In genomic region chr3:45095916-45096526, GRCh38 we compare ENCODE assay signal across 24 cellular contexts. TPM values are rescaled to one million over a fixed set of nuclear protein-coding genes. Genes with fewer than 3 reads are reported as not detected.
DNase-seq lines count a peak whose midpoint lies in the region; ATAC-seq, FAIRE-seq and TF ChIP-seq lines count a peak whose summit lies in the region.
"Had no signal": no experiment of that assay in that cellular context is flagged by ENCODE, and none has a peak within 500 bp of the region (broad histone marks: within the 10 kb centered on the region; RNA-seq: fewer than 3 reads in every experiment).

No MANE protein-coding gene starts in this region.

- no peaks in the 10 kb centered on the region; the same call in 2 of the 3 replicates for H3K79me2 ChIP-seq in K562 (ENCODE audit: control insufficient read depth, insufficient read depth, low read length)

- H3K27ac ChIP-seq in A673 (ENCODE audit: low read depth, low read length, poor library complexity, severe bottlenecking) (no peak overlapping the region), K562 (ENCODE audit: extremely low read depth, low read depth, low read length) (no peak overlapping the region), upper lobe of left lung (no peak overlapping the region)
- H3K27ac ChIP-seq: BLaER1, brain microvascular endothelial cell, foreskin keratinocyte, SK-N-MC had no signal

- H3K9me3 ChIP-seq in A673 (ENCODE audit: low read depth, low read length, poor library complexity, severe bottlenecking) (no peaks in the 10 kb centered on the region), K562 (replicated peaks; ENCODE audit: control insufficient read depth, insufficient read depth, low read depth, low read length) (peaks cover 2% of the 10 kb centered on the region; the same call in 1 of the 2 replicates), upper lobe of left lung (no peaks in the 10 kb centered on the region)
- H3K9me3 ChIP-seq: BLaER1 had no signal

- CTCF ChIA-PET in A673 (lab: Charles Lee): no interaction called here
- CTCF ChIA-PET in K562 (lab: Yijun Ruan, JAX; ENCODE audit: low intra/inter-chr PET ratio): no interaction called here

- no peaks in the 10 kb centered on the region for H3K27me3 ChIP-seq in A673 (replicated peaks; ENCODE audit: insufficient read depth, low read depth, low read length, poor library complexity)
- H3K27me3 ChIP-seq in K562 (ENCODE audit: control insufficient read depth in 2 of 2, insufficient read depth in 2 of 2, low read length in 2 of 2): no peaks in the 10 kb centered on the region
- no peaks in the 10 kb centered on the region for H3K27me3 ChIP-seq in upper lobe of left lung
- H3K27me3 ChIP-seq: BLaER1, brain microvascular endothelial cell, foreskin keratinocyte had no signal

- BruUV-seq in A673 (replicated peaks; lab: Mats Ljungman, UMichigan) (no TSS peak), K562 (replicated peaks; lab: Mats Ljungman, UMichigan) (no TSS peak)

- POLR2A ChIA-PET in A673 (lab: Charles Lee; ENCODE audit: low non-redundant PET): no interaction called here
- POLR2A ChIA-PET in K562 (lab: Yijun Ruan, JAX): interaction anchor here (1.0 to 1.1 kb wide), 2 partner anchors 10 to 114 kb away, joined by 3 to 5 read pairs; no protein-coding TSS in a partner anchor

- no peaks in the 10 kb centered on the region for H3K9me1 ChIP-seq in K562 (ENCODE audit: control insufficient read depth, insufficient read depth, low read length)

- TF ChIP-seq EP300 in K562 (IDR thresholded peaks at IDR 0.05; ENCODE audit: low read length): no peak
- no peak for TF ChIP-seq EP300 in upper lobe of left lung (IDR thresholded peaks at IDR 0.05)

- H3K36me3 ChIP-seq in A673 (ENCODE audit: insufficient read depth, low read length, poor library complexity, severe bottlenecking): no peaks in the 10 kb centered on the region
- peaks cover 13% of the 10 kb centered on the region; the same call in 2 of the 3 replicates for H3K36me3 ChIP-seq in K562 (ENCODE audit: control insufficient read depth, insufficient read depth, low read length)
- H3K36me3 ChIP-seq in upper lobe of left lung: peaks cover 0 to under 1% (median 0%) of the 10 kb centered on the region in 4 donors
- H3K36me3 ChIP-seq: BLaER1, brain microvascular endothelial cell had no signal

- in situ Hi-C loops in K562 (cut with MboI): no loop called here

- no peak overlapping the region for H2AFZ ChIP-seq in K562 (ENCODE audit: low read depth, low read length)

- H3K4me3 ChIP-seq in A673 (ENCODE audit: low read depth, low read length, poor library complexity, severe bottlenecking) (no peak overlapping the region), K562 (no peak overlapping the region), upper lobe of left lung (no peak overlapping the region)
- H3K4me3 ChIP-seq: BLaER1, SK-N-MC had no signal

- H3K4me2 ChIP-seq in K562 (ENCODE audit: insufficient read depth, low read length): no peak overlapping the region
- H3K4me2 ChIP-seq: BLaER1 had no signal

- no peak for ATAC-seq in K562
- ATAC-seq in upper lobe of left lung (ENCODE audit: low FRiP score in 2 of 2): no peak
- no peak for ATAC-seq in HG02981 (IDR thresholded peaks at IDR 0.05; ENCODE audit: unreplicated experiment)
- ATAC-seq: foreskin keratinocyte had no signal

- TF ChIP-seq RAD21 in K562 (CRISPR knock-in tag; conservative IDR thresholded peaks at IDR 0.05 in 1 of 2, IDR thresholded peaks at IDR 0.05 in 1 of 2): no peak

- TF ChIP-seq POLR2A in K562 (conservative IDR thresholded peaks at IDR 0.05) (no peak), upper lobe of left lung (IDR thresholded peaks at IDR 0.05) (no peak)

- H3K9ac ChIP-seq in K562 (ENCODE audit: insufficient read depth in 1 of 2, low read depth in 2 of 2, low read length in 2 of 2): no peak overlapping the region
- H3K9ac ChIP-seq: BLaER1 had no signal

- no peaks in the 10 kb centered on the region for H4K20me1 ChIP-seq in K562 (replicated peaks; ENCODE audit: control insufficient read depth, insufficient read depth, low read length)
- H4K20me1 ChIP-seq: BLaER1 had no signal

- 82% methylated on average over 7 of the region's 7 CpGs for WGBS in K562 (ENCODE audit: insufficient coverage, low coverage, missing lambda C conversion rate)
- WGBS in upper lobe of left lung, 2 donors: 80 to 84% methylated on average over 7 of the region's 7 CpGs

- DNase-seq in A673 (ENCODE audit: low spot score) (peak; percentile 6), LHCN-M2 (ENCODE audit: low read depth) (peak; percentile 22), K562 (ENCODE audit: extremely low read depth in 1 of 4, low spot score in 3 of 4) (no peak), lung microvascular endothelial cell (ENCODE audit: low read depth in 2 of 2) (peak; percentile 57 to 60), HT-29 (ENCODE audit: low spot score) (no peak), upper lobe of left lung (no peak)
- DNase-seq: activated CD4-positive, alpha-beta T cell treated with anti-CD3 and anti-CD28 coated beads for 4 hours; activated gamma-delta T cell; activated T-cell treated with anti-CD3 and anti-CD28 coated beads, Interleukin-2, amount 50 U/mL, for 1 hour; brain microvascular endothelial cell; DMS153; effector CD8-positive, alpha-beta T cell; erythroblast; foreskin keratinocyte; H9; hippocampal formation; NCI-H1417 treated with DMSO at 0.1 percent for 48 hours; NCI-H2081 treated with DMSO at 0.1 percent for 48 hours; NCI-H345; NCI-H748 treated with DMSO at 0.1 percent for 48 hours had no signal

- H3K4me1 ChIP-seq in A673 (ENCODE audit: insufficient read depth, low read length, poor library complexity, severe bottlenecking): no peaks in the 10 kb centered on the region
- peaks cover 28 to 61% of the 10 kb centered on the region in 2 experiments for H3K4me1 ChIP-seq in K562 (replicated peaks in 1 of 2; ENCODE audit: control insufficient read depth in 2 of 2, insufficient read depth in 2 of 2, low read length in 2 of 2)
- H3K4me1 ChIP-seq in upper lobe of left lung: no peaks in the 10 kb centered on the region
- H3K4me1 ChIP-seq: BLaER1 had no signal

- TF ChIP-seq CTCF in A673 (conservative IDR thresholded peaks at IDR 0.05; ENCODE audit: low read depth, low read length) (no peak), K562 (IDR thresholded peaks at IDR 0.05 in 2 of 3, conservative IDR thresholded peaks at IDR 0.05 in 1 of 3; ENCODE audit: insufficient read depth in 2 of 3, low read depth in 1 of 3, low read length in 3 of 3) (no peak), upper lobe of left lung (IDR thresholded peaks at IDR 0.05) (no peak)

- intact Hi-C loops in A673 (cut with micrococcal nuclease; ENCODE audit: unreplicated experiment): no loop called here
- intact Hi-C loops in K562 (cut with micrococcal nuclease): no loop called here

- FAIRE-seq in K562 (lab: Jason Lieb, UNC): no peak
- FAIRE-seq: G401.6 had no signal

TF ChIP-seq in K562, 482 proteins besides CTCF, POLR2A, EP300 and RAD21 (continues in another document):
- no peak for TF ChIP-seq LARP7 (IDR thresholded peaks at IDR 0.05)
- TF ChIP-seq, protein P1, sequence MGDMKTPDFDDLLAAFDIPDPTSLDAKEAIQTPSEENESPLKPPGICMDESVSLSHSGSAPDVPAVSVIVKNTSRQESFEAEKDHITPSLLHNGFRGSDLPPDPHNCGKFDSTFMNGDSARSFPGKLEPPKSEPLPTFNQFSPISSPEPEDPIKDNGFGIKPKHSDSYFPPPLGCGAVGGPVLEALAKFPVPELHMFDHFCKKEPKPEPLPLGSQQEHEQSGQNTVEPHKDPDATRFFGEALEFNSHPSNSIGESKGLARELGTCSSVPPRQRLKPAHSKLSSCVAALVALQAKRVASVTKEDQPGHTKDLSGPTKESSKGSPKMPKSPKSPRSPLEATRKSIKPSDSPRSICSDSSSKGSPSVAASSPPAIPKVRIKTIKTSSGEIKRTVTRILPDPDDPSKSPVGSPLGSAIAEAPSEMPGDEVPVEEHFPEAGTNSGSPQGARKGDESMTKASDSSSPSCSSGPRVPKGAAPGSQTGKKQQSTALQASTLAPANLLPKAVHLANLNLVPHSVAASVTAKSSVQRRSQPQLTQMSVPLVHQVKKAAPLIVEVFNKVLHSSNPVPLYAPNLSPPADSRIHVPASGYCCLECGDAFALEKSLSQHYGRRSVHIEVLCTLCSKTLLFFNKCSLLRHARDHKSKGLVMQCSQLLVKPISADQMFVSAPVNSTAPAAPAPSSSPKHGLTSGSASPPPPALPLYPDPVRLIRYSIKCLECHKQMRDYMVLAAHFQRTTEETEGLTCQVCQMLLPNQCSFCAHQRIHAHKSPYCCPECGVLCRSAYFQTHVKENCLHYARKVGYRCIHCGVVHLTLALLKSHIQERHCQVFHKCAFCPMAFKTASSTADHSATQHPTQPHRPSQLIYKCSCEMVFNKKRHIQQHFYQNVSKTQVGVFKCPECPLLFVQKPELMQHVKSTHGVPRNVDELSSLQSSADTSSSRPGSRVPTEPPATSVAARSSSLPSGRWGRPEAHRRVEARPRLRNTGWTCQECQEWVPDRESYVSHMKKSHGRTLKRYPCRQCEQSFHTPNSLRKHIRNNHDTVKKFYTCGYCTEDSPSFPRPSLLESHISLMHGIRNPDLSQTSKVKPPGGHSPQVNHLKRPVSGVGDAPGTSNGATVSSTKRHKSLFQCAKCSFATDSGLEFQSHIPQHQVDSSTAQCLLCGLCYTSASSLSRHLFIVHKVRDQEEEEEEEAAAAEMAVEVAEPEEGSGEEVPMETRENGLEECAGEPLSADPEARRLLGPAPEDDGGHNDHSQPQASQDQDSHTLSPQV (IDR thresholded peaks at IDR 0.05): peak; percentile 30; the same call in 1 of the 2 replicates

RNA-seq across cellular contexts. Expression of gene CDCP1, which starts 50.2 kb away (rescaled TPM):
- total RNA-seq in A673 (2021): 0.13 and 0.70 TPM in 2 replicates
- 19.6 and 23.0 TPM in 2 replicates for total RNA-seq in LHCN-M2 (2014; rRNA removed)
- 1.4 TPM for polyA plus RNA-seq in LHCN-M2 (2012)
- total RNA-seq in K562 (2011; cell fraction: chromatin; rRNA removed; ENCODE audit: low replicate concordance): 51.7 and 78.6 TPM in 2 replicates
- total RNA-seq in K562 (2011; cell fraction: nucleolus; rRNA removed): 37.6 and 51.9 TPM in 2 replicates
- 53.8 and 71.8 TPM in 2 replicates for total RNA-seq in K562 (2011; cell fraction: nucleoplasm; rRNA removed)
- 5.2 and 6.4 TPM in 2 replicates for total RNA-seq in K562 (2014; rRNA removed)
- 5.5 and 6.5 TPM in 2 replicates for total RNA-seq in K562 (2014; rRNA removed; fragmentation: Illumina TruSeq; extraction: Trizol)
- total RNA-seq in K562 (2015; rRNA removed; fragmentation: Illumina TruSeq; extraction: Trizol): 5.0 and 5.1 TPM in 2 replicates
- 13.9 and 16.4 TPM in 2 replicates for total RNA-seq in K562 (2021)
- polyA plus RNA-seq in K562 (2011; rRNA removed): 13.9 and 14.5 TPM in 2 replicates
- 15.2 and 15.5 TPM in 2 replicates for polyA plus RNA-seq in K562 (2011; cell fraction: cytosol; rRNA removed)
- 13.1 and 19.9 TPM in 2 replicates for polyA plus RNA-seq in K562 (2011; cell fraction: nucleus; rRNA removed)
- 10.4 and 16.8 TPM in 2 replicates for polyA plus RNA-seq in K562 (2012)
- 9.8 and 11.2 TPM in 2 replicates for polyA plus RNA-seq in K562 (2014; fragmentation: Illumina TruSeq; extraction: Trizol)
- 1 to 10 TPM; 3.9 to 4.8 TPM for polyA plus RNA-seq in K562 (2014; fragmentation: Nextera tagmentation; extraction: Ambion mirVana)
- polyA plus RNA-seq in K562 (2014; rRNA removed): 5.1 and 6.0 TPM in 2 replicates
- polyA minus RNA-seq in K562 (2011; rRNA and poly(A)+ RNA removed): 18.4 and 20.2 TPM in 2 replicates
- polyA minus RNA-seq in K562 (2011; cell fraction: cytosol; rRNA and poly(A)+ RNA removed): 19.9 and 20.8 TPM in 2 replicates
- polyA minus RNA-seq in K562 (2011; cell fraction: nucleus; rRNA and poly(A)+ RNA removed): 7.9 and 14.8 TPM in 2 replicates
- total RNA-seq in lung microvascular endothelial cell: under 0.01 and 0.44 TPM in 2 replicates
- total RNA-seq in HT-29 (2014; rRNA removed; shearing (Covaris generic)): 13.6 and 15.6 TPM in 2 replicates
- total RNA-seq in upper lobe of left lung: 10 to 100 TPM in 5 of 6 donors, 1 to 10 TPM in 1; 9.9 to 32.7 (median 19.2) TPM

Comparison
In these comparisons a context has a peak if more than half of its experiments do, and no peak if none do; other contexts are left out.
1. DNase-seq: peak in A673 (single experiment), LHCN-M2 (single experiment) and lung microvascular endothelial cell (2 of 2); none in K562 (0 of 4), HT-29 (single experiment) and upper lobe of left lung (0 of 2).